ENCODE assay signal across 19 cellular contexts in the genomic region with DNA sequence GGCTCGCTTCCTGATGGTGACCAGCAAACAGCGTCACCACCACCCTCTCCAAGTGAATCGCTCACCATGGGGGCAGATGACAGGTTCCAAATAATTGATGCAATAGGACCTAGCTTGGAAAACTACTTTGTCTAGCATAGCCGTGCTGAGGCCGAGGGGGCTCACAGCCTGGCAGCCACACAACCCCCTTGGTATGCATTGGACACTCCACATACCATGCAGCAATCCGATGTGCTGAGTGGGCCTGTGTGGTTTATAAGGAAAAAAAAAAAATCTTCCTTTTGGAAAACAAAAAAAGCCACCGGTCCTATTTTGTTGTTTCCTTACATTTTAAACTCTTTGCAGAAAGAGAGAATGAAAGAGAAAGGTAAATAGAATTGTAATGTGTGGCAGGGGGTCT. TPM values are rescaled to one million over a fixed set of nuclear protein-coding genes. Genes with fewer than 3 reads are reported as not detected.
DNase-seq lines count a peak whose midpoint lies in the region; ATAC-seq and TF ChIP-seq lines count a peak whose summit lies in the region.
"Had no signal": no experiment of that assay in that cellular context is flagged by ENCODE, and none has a peak within 500 bp of the region (broad histone marks: within the 10 kb centered on the region; RNA-seq: fewer than 3 reads in every experiment).

No MANE protein-coding gene starts in this region.

- DNase-seq in CD4-positive, CD25-positive, alpha-beta regulatory T cell = no peak
- DNase-seq in GM03348 (ENCODE audit: low spot score) = peak; percentile 48
- DNase-seq in activated CD8-positive, alpha-beta T cell treated with anti-CD3 and anti-CD28 coated beads, Interleukin-2, amount 10 ng/mL, durations not matched to agents 7 days and 5 days = no peak
- peak; percentile 66 for DNase-seq in islet precursor cell
- DNase-seq in NCI-H2171 treated with DMSO at 0.1 percent for 48 hours (lab: John Stamatoyannopoulos, UW) = no peak
- no peak for DNase-seq in left ventricle myocardium inferior
- DNase-seq: activated CD8-positive, alpha-beta memory T cell treated with anti-CD3 and anti-CD28 coated beads, Interleukin-2, amount 50 U/mL, for 48 hours; activated naive CD8-positive, alpha-beta T cell treated with anti-CD3 and anti-CD28 coated beads, Interleukin-2, amount 10 ng/mL, durations not matched to agents 7 days and 5 days; cerebellar nuclear complex; foreskin melanocyte; NCI-H1048; NCI-H82; RPMI8226; T-helper 1 cell; upper lobe of left lung had no signal

- H3K36me3 Mint-ChIP-seq in CD4-positive, CD25-positive, alpha-beta regulatory T cell = peaks cover 83% of the 10 kb centered on the region
- peaks cover 93% of the 10 kb centered on the region for H3K36me3 Mint-ChIP-seq in activated CD8-positive, alpha-beta T cell treated with anti-CD3 and anti-CD28 coated beads, Interleukin-2, amount 10 ng/mL, durations not matched to agents 7 days and 5 days (ENCODE audit: low read depth)
- H3K36me3 Mint-ChIP-seq: CD14-positive monocyte had no signal

- H3K4me3 Mint-ChIP-seq in CD4-positive, CD25-positive, alpha-beta regulatory T cell = peak overlapping the region; percentile 65 to 77 (median 72)
- H3K4me3 Mint-ChIP-seq in activated CD8-positive, alpha-beta T cell treated with anti-CD3 and anti-CD28 coated beads, Interleukin-2, amount 10 ng/mL, durations not matched to agents 7 days and 5 days = no peak overlapping the region
- H3K4me3 Mint-ChIP-seq: CD14-positive monocyte had no signal

- peak overlapping the region; percentile 86 to 94 (median 92) for H3K27ac Mint-ChIP-seq in CD4-positive, CD25-positive, alpha-beta regulatory T cell
- peak overlapping the region; percentile 44 for H3K27ac Mint-ChIP-seq in activated CD8-positive, alpha-beta T cell treated with anti-CD3 and anti-CD28 coated beads, Interleukin-2, amount 10 ng/mL, durations not matched to agents 7 days and 5 days

- CTCF ChIA-PET in activated CD8-positive, alpha-beta T cell treated with anti-CD3 and anti-CD28 coated beads, Interleukin-2, amount 10 ng/mL, durations not matched to agents 7 days and 5 days (lab: Charles Lee) = interaction anchor here (0.9 kb wide), 1 partner anchor 10 kb away, joined by 4 read pairs; no protein-coding TSS in a partner anchor

- H3K36me3 ChIP-seq in CD4-positive, CD25-positive, alpha-beta regulatory T cell (ENCODE audit: control insufficient read depth, insufficient read depth, low read length) = peaks cover 89% of the 10 kb centered on the region
- H3K36me3 ChIP-seq in left ventricle myocardium inferior = peaks cover 8% of the 10 kb centered on the region

- no peaks in the 10 kb centered on the region for H3K27me3 ChIP-seq in CD4-positive, CD25-positive, alpha-beta regulatory T cell (ENCODE audit: control insufficient read depth, insufficient read depth, low read length)
- peaks cover 54% of the 10 kb centered on the region for H3K27me3 ChIP-seq in left ventricle myocardium inferior (ENCODE audit: low read depth)
- H3K27me3 ChIP-seq: upper lobe of left lung had no signal

- H3K9me3 ChIP-seq in CD4-positive, CD25-positive, alpha-beta regulatory T cell (ENCODE audit: control insufficient read depth in 2 of 2, low read length in 2 of 2) = no peaks in the 10 kb centered on the region
- no peaks in the 10 kb centered on the region for H3K9me3 ChIP-seq in left ventricle myocardium inferior (replicated peaks)
- H3K9me3 ChIP-seq: upper lobe of left lung had no signal

- TF ChIP-seq CTCF in left ventricle myocardium inferior (IDR thresholded peaks at IDR 0.05; ENCODE audit: borderline replicate concordance) = no peak

- H3K4me3 ChIP-seq in CD4-positive, CD25-positive, alpha-beta regulatory T cell (ENCODE audit: low read depth, low read length) = peak overlapping the region; percentile 71
- no peak overlapping the region for H3K4me3 ChIP-seq in left ventricle myocardium inferior
- H3K4me3 ChIP-seq: upper lobe of left lung had no signal

- POLR2A ChIA-PET in activated CD8-positive, alpha-beta T cell treated with anti-CD3 and anti-CD28 coated beads, Interleukin-2, amount 10 ng/mL, durations not matched to agents 7 days and 5 days (lab: Charles Lee) = interaction anchor here (1.0 to 4.1 kb wide), 2 partner anchors 9 to 334 kb away, joined by 3 to 23 read pairs; no protein-coding TSS in a partner anchor

- no peaks in the 10 kb centered on the region for H3K9me3 Mint-ChIP-seq in CD4-positive, CD25-positive, alpha-beta regulatory T cell
- no peaks in the 10 kb centered on the region for H3K9me3 Mint-ChIP-seq in activated CD8-positive, alpha-beta T cell treated with anti-CD3 and anti-CD28 coated beads, Interleukin-2, amount 10 ng/mL, durations not matched to agents 7 days and 5 days (ENCODE audit: insufficient read depth)
- H3K9me3 Mint-ChIP-seq: activated naive CD8-positive, alpha-beta T cell treated with anti-CD3 and anti-CD28 coated beads, Interleukin-2, amount 10 ng/mL, durations not matched to agents 7 days and 5 days; IgD-negative memory B cell had no signal

- ATAC-seq in CD4-positive, CD25-positive, alpha-beta regulatory T cell (ENCODE audit: low read depth in 2 of 2) = no peak
- no peak for ATAC-seq in activated CD8-positive, alpha-beta T cell treated with anti-CD3 and anti-CD28 coated beads, Interleukin-2, amount 10 ng/mL, durations not matched to agents 7 days and 5 days
- ATAC-seq in HG03521 (IDR thresholded peaks at IDR 0.05; ENCODE audit: unreplicated experiment) (no peak), HG03097 (IDR thresholded peaks at IDR 0.05; ENCODE audit: low FRiP score, unreplicated experiment) (no peak)

- H3K27me3 Mint-ChIP-seq in CD4-positive, CD25-positive, alpha-beta regulatory T cell = no peaks in the 10 kb centered on the region
- H3K27me3 Mint-ChIP-seq in activated CD8-positive, alpha-beta T cell treated with anti-CD3 and anti-CD28 coated beads, Interleukin-2, amount 10 ng/mL, durations not matched to agents 7 days and 5 days (ENCODE audit: low read depth) = no peaks in the 10 kb centered on the region
- H3K27me3 Mint-ChIP-seq: activated naive CD8-positive, alpha-beta T cell treated with anti-CD3 and anti-CD28 coated beads, Interleukin-2, amount 10 ng/mL, durations not matched to agents 7 days and 5 days had no signal

- H3K27ac ChIP-seq in CD4-positive, CD25-positive, alpha-beta regulatory T cell (ENCODE audit: insufficient read depth, low read length, poor library complexity, severe bottlenecking) = peak overlapping the region; percentile 63
- H3K27ac ChIP-seq in left ventricle myocardium inferior (replicated peaks) = no peak overlapping the region
- H3K27ac ChIP-seq: upper lobe of left lung had no signal

- intact Hi-C loops in left ventricle myocardium inferior (cut with micrococcal nuclease) = no loop called here

- peaks cover 90% of the 10 kb centered on the region for H3K4me1 ChIP-seq in CD4-positive, CD25-positive, alpha-beta regulatory T cell (ENCODE audit: control insufficient read depth, insufficient read depth, low read length, poor library complexity, severe bottlenecking)
- peaks cover 5% of the 10 kb centered on the region for H3K4me1 ChIP-seq in left ventricle myocardium inferior

- H3K4me1 Mint-ChIP-seq in CD4-positive, CD25-positive, alpha-beta regulatory T cell = peaks cover 66 to 93% (median 80%) of the 10 kb centered on the region in 4 donors
- H3K4me1 Mint-ChIP-seq in activated CD8-positive, alpha-beta T cell treated with anti-CD3 and anti-CD28 coated beads, Interleukin-2, amount 10 ng/mL, durations not matched to agents 7 days and 5 days (ENCODE audit: low read depth) = peaks cover 79% of the 10 kb centered on the region
- H3K4me1 Mint-ChIP-seq: CD14-positive monocyte had no signal

RNA-seq across cellular contexts. Expression of a gene that starts 15.1 kb away (rescaled TPM):
- 182 TPM for total RNA-seq in CD4-positive, CD25-positive, alpha-beta regulatory T cell
- 10 to 100 TPM; 32.9 to 49.7 (median 42.5) TPM for polyA plus RNA-seq in CD4-positive, CD25-positive, alpha-beta regulatory T cell
- 10 to 100 TPM; 42.5 to 44.9 TPM for total RNA-seq in activated CD8-positive, alpha-beta T cell treated with anti-CD3 and anti-CD28 coated beads, Interleukin-2, amount 10 ng/mL, durations not matched to agents 7 days and 5 days
- total RNA-seq in left ventricle myocardium inferior = 1.4 TPM

Comparison
In these comparisons a context has a peak if more than half of its experiments do, and no peak if none do; other contexts are left out.
1. DNase-seq: peak in GM03348 (single experiment) and islet precursor cell (single experiment); none in CD4-positive, CD25-positive, alpha-beta regulatory T cell (0 of 3), activated CD8-positive, alpha-beta T cell treated with anti-CD3 and anti-CD28 coated beads, Interleukin-2, amount 10 ng/mL, durations not matched to agents 7 days and 5 days (single experiment), NCI-H2171 treated with DMSO at 0.1 percent for 48 hours (single experiment) and left ventricle myocardium inferior (single experiment).
2. RNA of a gene that starts 15.1 kb away (total RNA-seq): 182 TPM in CD4-positive, CD25-positive, alpha-beta regulatory T cell (single experiment) and 42.5 to 44.9 TPM in activated CD8-positive, alpha-beta T cell treated with anti-CD3 and anti-CD28 coated beads, Interleukin-2, amount 10 ng/mL, durations not matched to agents 7 days and 5 days; 1.4 TPM in left ventricle myocardium inferior (single experiment); every median in the first group is over 10 times any median in the second.